15 cellular contexts compared by ENCODE assay signal in genomic region chr12:54786081-54786480, GRCh38.
DNase-seq lines count a peak whose midpoint lies in the region; ATAC-seq and TF ChIP-seq lines count a peak whose summit lies in the region.
"Had no signal": no experiment of that assay in that cellular context is flagged by ENCODE, and none has a peak within 500 bp of the region (broad histone marks: within the 10 kb centered on the region; RNA-seq: fewer than 3 reads in every experiment).

No MANE protein-coding gene starts in this region.

- CTCF ChIA-PET in WTC11 (lab: Charles Lee), result interaction anchor here (0.7 kb wide), 1 partner anchor 32 kb away, joined by 5 read pairs; no protein-coding TSS in a partner anchor

- H3T11ph ChIP-seq in H9 (ENCODE audit: low read length), result no peak overlapping the region

- H3K4ac ChIP-seq in H9 (ENCODE audit: low read depth, low read length), result no peak overlapping the region

- POLR2A ChIA-PET in WTC11 (lab: Charles Lee), result no interaction called here

- H3K27me3 Mint-ChIP-seq in H9 (ENCODE audit: low read depth) (no peaks in the 10 kb centered on the region), WTC11 (ENCODE audit: low read depth) (peaks cover 3% of the 10 kb centered on the region; the same call in 1 of the 2 replicates)

- no peak overlapping the region for H4K91ac ChIP-seq in H9 (ENCODE audit: insufficient read length, low read depth, low read length)

- no peak overlapping the region for H2BK12ac ChIP-seq in H9 (ENCODE audit: insufficient read length, low read depth, low read length)

- H3K56ac ChIP-seq in H9 (ENCODE audit: insufficient read length, low read depth, low read length), result no peak overlapping the region

- H3K27ac Mint-ChIP-seq in H9 (no peak overlapping the region; a peak in 1 of 7 replicates), WTC11 (no peak overlapping the region)
- H3K27ac Mint-ChIP-seq: CD4-positive, alpha-beta T cell had no signal

- no peaks in the 10 kb centered on the region for H3K9me3 ChIP-seq in H9 (ENCODE audit: control insufficient read depth, low read depth, low read length)

- no peak overlapping the region for H2BK15ac ChIP-seq in H9 (ENCODE audit: low read depth, low read length)

- no peak overlapping the region for H3K27ac ChIP-seq in 22Rv1
- H3K27ac ChIP-seq in H9 (ENCODE audit: insufficient read length, low read depth, low read length), result no peak overlapping the region
- H3K27ac ChIP-seq: BLaER1 had no signal

- no peaks in the 10 kb centered on the region for H3K79me1 ChIP-seq in H9 (ENCODE audit: insufficient read depth, low read depth, low read length, poor library complexity, severe bottlenecking)

- H3K36me3 Mint-ChIP-seq in H9 (ENCODE audit: insufficient read depth in 1 of 3, low read depth in 3 of 3) (peaks cover 3 to 22% (median 4%) of the 10 kb centered on the region in 3 experiments; a peak in 6 of 7 replicates), WTC11 (peaks cover 26% of the 10 kb centered on the region)

- no peaks in the 10 kb centered on the region for H3K4me1 ChIP-seq in H9 (ENCODE audit: insufficient read depth, low read length)
- H3K4me1 ChIP-seq: BLaER1 had no signal

- H2BK5ac ChIP-seq in H9 (ENCODE audit: insufficient read length, low read length), result no peak overlapping the region

- DNase-seq in H9 (peak; percentile 51), WTC11 (ENCODE audit: low spot score) (peak; percentile 31), iPS DF 4.7 (ENCODE audit: extremely low read depth, low spot score) (peak; percentile 19), NCI-H1694 treated with DMSO at 0.1 percent for 48 hours (lab: John Stamatoyannopoulos, UW) (no peak), HK-2 (ENCODE audit: unreplicated experiment) (no peak), GM10266 (ENCODE audit: extremely low spot score) (no peak)
- DNase-seq in effector CD8-positive, alpha-beta T cell (lab: John Stamatoyannopoulos, UW), result no peak
- DNase-seq: 8988T; AML-193; Calu3; CD4-positive, alpha-beta T cell; DMS 273 treated with DMSO at 0.1 percent for 48 hours had no signal

- no peaks in the 10 kb centered on the region for H3K23me2 ChIP-seq in H9 (ENCODE audit: insufficient read length, low read depth, low read length, poor library complexity, severe bottlenecking)

- no peak overlapping the region for H3K9ac ChIP-seq in H9 (ENCODE audit: extremely low read depth, insufficient read length, low read length)
- H3K9ac ChIP-seq: BLaER1 had no signal

- no peak overlapping the region for H4K5ac ChIP-seq in H9 (ENCODE audit: insufficient read length, low read depth, low read length)

- H4K8ac ChIP-seq in H9 (replicated peaks; ENCODE audit: insufficient read length, low read depth, low read length), result no peak overlapping the region

- ATAC-seq in WTC11, result peak; percentile 92
- ATAC-seq: HepG2 had no signal

- H3K79me2 ChIP-seq in H9 (ENCODE audit: insufficient read depth, low read length), result no peaks in the 10 kb centered on the region

- no peak overlapping the region for H3K4me2 ChIP-seq in H9 (ENCODE audit: insufficient read depth, insufficient read length, low read length)
- H3K4me2 ChIP-seq: BLaER1 had no signal

- WGBS in H9 (ENCODE audit: extremely low coverage, insufficient read length, low lambda C conversion rate), result no CpG with 5 or more reads among the region's 5 CpGs

- no peak overlapping the region for H3K23ac ChIP-seq in H9 (ENCODE audit: insufficient read length, low read depth, low read length)

- H2AFZ ChIP-seq in H9 (ENCODE audit: low read length), result no peak overlapping the region

- H4K20me1 ChIP-seq in H9 (ENCODE audit: control insufficient read depth, insufficient read depth, insufficient read length), result no peaks in the 10 kb centered on the region
- H4K20me1 ChIP-seq: BLaER1 had no signal

- H3K4me3 Mint-ChIP-seq in H9, result no peak overlapping the region
- no peak overlapping the region for H3K4me3 Mint-ChIP-seq in WTC11
- H3K4me3 Mint-ChIP-seq: CD4-positive, alpha-beta T cell had no signal

- H2BK120ac ChIP-seq in H9 (ENCODE audit: low read depth, low read length, poor library complexity, severe bottlenecking), result no peak overlapping the region

- H2AK5ac ChIP-seq in H9 (ENCODE audit: insufficient read length, low read length), result no peak overlapping the region

- H2BK20ac ChIP-seq in H9 (ENCODE audit: low read depth, low read length, poor library complexity, severe bottlenecking), result no peak overlapping the region

- H3K4me1 Mint-ChIP-seq in H9 (peaks cover 6 to 9% of the 10 kb centered on the region in 2 experiments), WTC11 (peaks cover 13% of the 10 kb centered on the region)

- H3K18ac ChIP-seq in H9 (ENCODE audit: insufficient read length, low read depth, low read length), result no peak overlapping the region

- TF ChIP-seq CTCF in 22Rv1 (IDR thresholded peaks at IDR 0.05) (peak; percentile 17; the same call in 1 of the 2 replicates), H9 (conservative IDR thresholded peaks at IDR 0.05) (peak; percentile 48), WTC11 (IDR thresholded peaks at IDR 0.05) (no peak), GM10266 (IDR thresholded peaks at IDR 0.05; ENCODE audit: control insufficient read depth, insufficient read depth, low read depth, missing control alignments) (no peak)

- H3K27me3 ChIP-seq in H9 (ENCODE audit: insufficient read depth, low read length), result no peaks in the 10 kb centered on the region
- H3K27me3 ChIP-seq: BLaER1 had no signal

- H3K9me3 Mint-ChIP-seq in H9 (peaks cover 26 to 27% of the 10 kb centered on the region in 2 experiments), WTC11 (peaks cover 54% of the 10 kb centered on the region)

- H3K14ac ChIP-seq in H9 (ENCODE audit: insufficient read depth, low read length), result no peak overlapping the region

TF ChIP-seq in WTC11, 78 proteins besides CTCF, POLR2A, EP300 and RAD21:
- TF ChIP-seq CREM (CRISPR knock-in tag; IDR thresholded peaks at IDR 0.05) (no peak), ETV6 (CRISPR knock-in tag; IDR thresholded peaks at IDR 0.05) (no peak), ATF6 (CRISPR knock-in tag; IDR thresholded peaks at IDR 0.05) (no peak), FOXP4 (CRISPR knock-in tag; IDR thresholded peaks at IDR 0.05) (no peak), ZMAT4 (CRISPR knock-in tag; IDR thresholded peaks at IDR 0.05) (no peak), TCF7 (CRISPR knock-in tag; IDR thresholded peaks at IDR 0.05; ENCODE audit: low read depth) (no peak), NFATC4 (CRISPR knock-in tag; IDR thresholded peaks at IDR 0.05) (no peak), NFE2L1 (CRISPR knock-in tag; IDR thresholded peaks at IDR 0.05) (no peak), E2F1 (CRISPR knock-in tag; IDR thresholded peaks at IDR 0.05) (no peak), FOXP1 (CRISPR knock-in tag; IDR thresholded peaks at IDR 0.05; ENCODE audit: borderline replicate concordance) (no peak), NR3C1 (CRISPR knock-in tag; conservative IDR thresholded peaks at IDR 0.05; ENCODE audit: low read depth) (no peak)

Comparison
In these comparisons a context has a peak if more than half of its experiments do, and no peak if none do; other contexts are left out.
1. CTCF ChIP-seq: peak in 22Rv1 (single experiment) and H9 (single experiment); none in WTC11 (single experiment) and GM10266 (single experiment).
2. DNase-seq: peak in H9 (single experiment), WTC11 (single experiment) and iPS DF 4.7 (single experiment); none in NCI-H1694 treated with DMSO at 0.1 percent for 48 hours (single experiment), HK-2 (single experiment), GM10266 (single experiment) and effector CD8-positive, alpha-beta T cell (single experiment).